ENCODE assay signal across 8 cellular contexts in the genomic region with DNA sequence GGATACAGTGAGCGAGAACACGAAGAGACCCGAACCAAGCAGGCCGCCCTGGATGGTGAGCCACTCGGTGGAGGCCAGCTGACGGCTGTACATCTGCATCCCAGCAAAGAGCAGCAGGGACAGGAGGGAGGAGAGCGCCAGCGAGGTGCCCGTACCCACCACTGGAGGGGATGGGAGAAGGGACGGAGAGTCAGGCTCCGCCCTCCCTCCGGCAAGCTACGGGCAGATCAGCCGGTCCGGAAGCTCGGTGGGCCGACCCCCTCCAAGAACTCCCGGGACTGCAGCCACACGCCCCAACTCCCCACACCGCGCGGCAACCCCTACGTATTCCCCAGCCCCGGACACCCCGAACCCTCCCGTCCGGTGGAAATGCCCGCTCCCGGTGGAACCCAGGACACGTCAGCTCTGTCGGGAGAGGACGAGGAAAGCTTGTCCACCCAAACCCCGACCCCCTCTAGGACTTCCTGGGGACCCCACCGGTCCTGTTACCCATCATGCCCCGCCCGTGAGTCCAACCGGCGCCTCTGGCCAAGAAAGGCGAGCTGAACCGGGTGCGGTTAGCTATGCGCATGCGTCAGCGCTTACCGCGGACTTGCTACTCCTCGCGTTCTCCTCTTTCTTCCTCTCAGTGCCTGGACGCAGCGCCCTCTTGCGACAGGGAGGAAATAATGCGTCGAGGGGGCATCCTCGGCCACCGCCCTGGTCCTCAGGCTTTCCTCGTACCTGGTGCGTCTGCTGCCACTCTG. TPM values are rescaled to one million over a fixed set of nuclear protein-coding genes. Genes with fewer than 3 reads are reported as not detected.
DNase-seq lines count a peak whose midpoint lies in the region; FAIRE-seq and TF ChIP-seq lines count a peak whose summit lies in the region.

TSS of gene KRTCAP2 (minus strand) at position 573 of the 746 bp plus-strand sequence. CDS start at position 493, 80 bp downstream.

- peaks cover 73% of the 10 kb centered on the region for H3F3A ChIP-seq in neural progenitor cell (ENCODE audit: low read depth)

- peaks cover 8% of the 10 kb centered on the region for H3K4me1 ChIP-seq in neural progenitor cell

- peak within 1 kb of the TSS; percentile 98 for H3K4me2 ChIP-seq in neural progenitor cell

- peaks cover 19% of the 10 kb centered on the region for H3K27me3 Mint-ChIP-seq in neural progenitor cell (ENCODE audit: insufficient read depth, low read depth)

- peak within 1 kb of the TSS; percentile 94 for H2AFZ ChIP-seq in neural progenitor cell (replicated peaks)

- H3K36me3 Mint-ChIP-seq in neural progenitor cell: peaks cover 14% of the 10 kb centered on the region

- peak; percentile 96 for DNase-seq in G401 (ENCODE audit: low spot score)
- DNase-seq in H54 (ENCODE audit: insufficient read length, low spot score): peak; percentile 97
- peak; percentile 97 for DNase-seq in MG63
- DNase-seq in SHP77 treated with DMSO at 0.1 percent for 48 hours (lab: John Stamatoyannopoulos, UW): peak; percentile 99
- peak; percentile 98 for DNase-seq in activated effector memory CD4-positive, alpha-beta T cell treated with anti-CD3 and anti-CD28 coated beads, Interleukin-2, amount 50 U/mL, for 16 hours
- DNase-seq in fibroblast of villous mesenchyme (ENCODE audit: low read depth): peak; percentile 95
- DNase-seq in neural progenitor cell (ENCODE audit: low spot score): peak; percentile 98
- peak; percentile 92 for DNase-seq in stromal cell of bone marrow (ENCODE audit: low read depth)

- H3K9ac ChIP-seq in neural progenitor cell: peak within 1 kb of the TSS; percentile 77

- TF ChIP-seq CTCF in fibroblast of villous mesenchyme (IDR thresholded peaks at IDR 0.05; ENCODE audit: insufficient read depth, low read depth, low read length) (peak; percentile 94), neural progenitor cell (IDR thresholded peaks at IDR 0.05) (peak; percentile 91)

- H3K27ac Mint-ChIP-seq in neural progenitor cell: peak within 1 kb of the TSS; percentile 58

- TF ChIP-seq POLR2A in H54 (IDR thresholded peaks at IDR 0.05; ENCODE audit: low read depth, low read length): peak; percentile 87

- no peak for FAIRE-seq in H54 (lab: Jason Lieb, UNC)

- peaks cover 27% of the 10 kb centered on the region for H3K36me3 ChIP-seq in MG63
- H3K36me3 ChIP-seq in neural progenitor cell: no peaks in the 10 kb centered on the region

- in situ Hi-C loops in G401 (cut with HindIII; ENCODE audit: low sequenced_read_pairs): no loop called here

- no peaks in the 10 kb centered on the region for H3K9me3 ChIP-seq in MG63
- H3K9me3 ChIP-seq in neural progenitor cell (ENCODE audit: low read depth): no peaks in the 10 kb centered on the region

- H4K20me1 ChIP-seq in neural progenitor cell (ENCODE audit: low read depth): no peaks in the 10 kb centered on the region

- peaks cover 26% of the 10 kb centered on the region for H3K79me2 ChIP-seq in neural progenitor cell (ENCODE audit: low read depth)

- peak within 1 kb of the TSS; percentile 98 for H3K4me3 ChIP-seq in MG63
- peak within 1 kb of the TSS; percentile 98 for H3K4me3 ChIP-seq in fibroblast of villous mesenchyme (ENCODE audit: low read depth, low read length)
- peak within 1 kb of the TSS; percentile 87 for H3K4me3 ChIP-seq in neural progenitor cell

- H3K4me3 Mint-ChIP-seq in neural progenitor cell: peak within 1 kb of the TSS; percentile 94

- no peaks in the 10 kb centered on the region for H3K9me3 Mint-ChIP-seq in neural progenitor cell

- H3K27me3 ChIP-seq in MG63 (no peaks in the 10 kb centered on the region), neural progenitor cell (no peaks in the 10 kb centered on the region)

- peaks cover 38% of the 10 kb centered on the region for H3K4me1 Mint-ChIP-seq in neural progenitor cell

- peak within 1 kb of the TSS; percentile 70 for H3K27ac ChIP-seq in neural progenitor cell

RNA-seq across cellular contexts. Expression of gene KRTCAP2, which starts in this region (rescaled TPM):
- total RNA-seq in G401 (2014; rRNA removed; shearing (Covaris generic)): 177 and 223 TPM in 2 replicates
- 220 and 236 TPM in 2 replicates for total RNA-seq in MG63 (2014; rRNA removed; shearing (Covaris generic); ENCODE audit: low replicate concordance)
- total RNA-seq in fibroblast of villous mesenchyme (65.6 and 95.3 TPM in 2 replicates), neural progenitor cell (ENCODE audit: low replicate concordance) (37.8 and 100 TPM in 2 replicates)

Comparison
In these comparisons a context has a peak if more than half of its experiments do, and no peak if none do; other contexts are left out.
1. Peak in every context shown above with its lines: DNase-seq, H3K4me3 ChIP-seq and H3K27ac ChIP-seq.